In genomic region chr6:15770347-15771143, GRCh38 we compare ENCODE assay signal across 1 cellular context.
A peak's percentile ranks its signal among the peaks of the same experiment; 100 is the strongest.
TF ChIP-seq lines count a peak whose summit lies in the region.

No MANE protein-coding gene starts in this region.

TF ChIP-seq in GM12878, 131 proteins besides CTCF, POLR2A, EP300 and RAD21 (continued from another document):
- TF ChIP-seq WRNIP1 (IDR thresholded peaks at IDR 0.05; ENCODE audit: borderline replicate concordance, low read depth, low read length), result no peak
- no peak for TF ChIP-seq HSF1 (IDR thresholded peaks at IDR 0.05; ENCODE audit: low read depth, low read length)
- TF ChIP-seq REST (IDR thresholded peaks at IDR 0.05; ENCODE audit: low read depth, low read length), result no peak
- TF ChIP-seq SKIL (IDR thresholded peaks at IDR 0.05; ENCODE audit: low read depth, poor library complexity, severe bottlenecking), result peak; percentile 65
- peak; percentile 98 for TF ChIP-seq RELB (IDR thresholded peaks at IDR 0.05; ENCODE audit: low read depth)
- TF ChIP-seq TAF1 (IDR thresholded peaks at IDR 0.05; ENCODE audit: borderline replicate concordance, low read depth, low read length), result no peak
- TF ChIP-seq ATF3 (IDR thresholded peaks at IDR 0.05; ENCODE audit: borderline replicate concordance, extremely low read depth, low read depth, low read length), result no peak
- no peak for TF ChIP-seq PKNOX1 (IDR thresholded peaks at IDR 0.05)
- TF ChIP-seq MTA2 (IDR thresholded peaks at IDR 0.05; ENCODE audit: low read depth), result peak; percentile 84
- TF ChIP-seq SMAD1 (IDR thresholded peaks at IDR 0.05; ENCODE audit: low read depth, partially characterized antibody), result no peak
- TF ChIP-seq FOXK2 (IDR thresholded peaks at IDR 0.05), result no peak
- peak; percentile 51; the same call in 1 of the 2 replicates for TF ChIP-seq ATF2 (IDR thresholded peaks at IDR 0.05; ENCODE audit: low read length)
- TF ChIP-seq TCF12 (IDR thresholded peaks at IDR 0.05; ENCODE audit: low read depth, low read length), result no peak
- TF ChIP-seq PML (IDR thresholded peaks at IDR 0.05; ENCODE audit: low read length), result no peak
- no peak for TF ChIP-seq CEBPB (IDR thresholded peaks at IDR 0.05; ENCODE audit: borderline replicate concordance in 1 of 2, low read depth in 2 of 2, low read length in 2 of 2)
- TF ChIP-seq ZNF274 (IDR thresholded peaks at IDR 0.05; ENCODE audit: insufficient read depth, insufficient read length), result no peak
- no peak for TF ChIP-seq RFX5 (IDR thresholded peaks at IDR 0.05; ENCODE audit: low read depth, low read length)
- no peak for TF ChIP-seq ZNF622 (IDR thresholded peaks at IDR 0.05)
- TF ChIP-seq ZNF207 (IDR thresholded peaks at IDR 0.05; ENCODE audit: borderline replicate concordance), result no peak
- peak; percentile 61 for TF ChIP-seq EED (IDR thresholded peaks at IDR 0.05; ENCODE audit: low read depth)
- peak; percentile 85 for TF ChIP-seq HDGF (IDR thresholded peaks at IDR 0.05)
- peak; percentile 36; the same call in 1 of the 2 replicates for TF ChIP-seq CREB1 (IDR thresholded peaks at IDR 0.05; ENCODE audit: low read depth)
- TF ChIP-seq CREM (IDR thresholded peaks at IDR 0.05; ENCODE audit: low read depth), result 0 out of 2 replicates have a peak, but pooled peaks have one; percentile 40
- no peak; the same call in 1 of the 2 replicates for TF ChIP-seq NFIC (IDR thresholded peaks at IDR 0.05; ENCODE audit: low read depth, low read length)
- no peak for TF ChIP-seq SMAD5 (IDR thresholded peaks at IDR 0.05; ENCODE audit: low read depth)
- TF ChIP-seq NR2C2 (IDR thresholded peaks at IDR 0.05; ENCODE audit: borderline replicate concordance, control insufficient read depth, insufficient read length, low read depth), result no peak
- 0 out of 2 replicates have a peak, but pooled peaks have one; percentile 15 for TF ChIP-seq YY1 (IDR thresholded peaks at IDR 0.05; ENCODE audit: low read depth, low read length)
- 0 out of 2 replicates have a peak, but pooled peaks have one; percentile 45 for TF ChIP-seq ASH2L (IDR thresholded peaks at IDR 0.05; ENCODE audit: borderline replicate concordance, low read depth)
- no peak for TF ChIP-seq FOS (IDR thresholded peaks at IDR 0.05; ENCODE audit: borderline replicate concordance, extremely low read depth, insufficient read length)
- no peak for TF ChIP-seq POLR2AphosphoS2 (IDR thresholded peaks at IDR 0.05; ENCODE audit: low read depth, low read length)
- TF ChIP-seq ZNF384 (IDR thresholded peaks at IDR 0.05; ENCODE audit: borderline replicate concordance, low read depth, low read length), result no peak
- TF ChIP-seq STAT3 (IDR thresholded peaks at IDR 0.05; ENCODE audit: low read depth, low read length), result no peak
- no peak for TF ChIP-seq GABPA (IDR thresholded peaks at IDR 0.05; ENCODE audit: low read depth)
- no peak for TF ChIP-seq RBBP5 (conservative IDR thresholded peaks at IDR 0.05)
- no peak for TF ChIP-seq TARDBP (IDR thresholded peaks at IDR 0.05; ENCODE audit: borderline replicate concordance)
- 0 out of 2 replicates have a peak, but pooled peaks have one; percentile 26 for TF ChIP-seq MEF2A (IDR thresholded peaks at IDR 0.05; ENCODE audit: insufficient read depth, low read depth, low read length)
- no peak for TF ChIP-seq MAX (IDR thresholded peaks at IDR 0.05; ENCODE audit: low read depth, low read length)
- TF ChIP-seq ZBTB11 (CRISPR knock-in tag; IDR thresholded peaks at IDR 0.05), result no peak
- peak; percentile 89 for TF ChIP-seq IKZF1 (conservative IDR thresholded peaks at IDR 0.05)
- no peak for TF ChIP-seq CEBPZ (IDR thresholded peaks at IDR 0.05; ENCODE audit: low read depth, low read length)
- peak; percentile 27; the same call in 1 of the 2 replicates for TF ChIP-seq SMARCA5 (IDR thresholded peaks at IDR 0.05)
- no peak for TF ChIP-seq BRCA1 (IDR thresholded peaks at IDR 0.05; ENCODE audit: low read depth, low read length)
- TF ChIP-seq HDAC2 (IDR thresholded peaks at IDR 0.05), result no peak
